ENCODE assay signal across 10 cellular contexts in the genomic region with DNA sequence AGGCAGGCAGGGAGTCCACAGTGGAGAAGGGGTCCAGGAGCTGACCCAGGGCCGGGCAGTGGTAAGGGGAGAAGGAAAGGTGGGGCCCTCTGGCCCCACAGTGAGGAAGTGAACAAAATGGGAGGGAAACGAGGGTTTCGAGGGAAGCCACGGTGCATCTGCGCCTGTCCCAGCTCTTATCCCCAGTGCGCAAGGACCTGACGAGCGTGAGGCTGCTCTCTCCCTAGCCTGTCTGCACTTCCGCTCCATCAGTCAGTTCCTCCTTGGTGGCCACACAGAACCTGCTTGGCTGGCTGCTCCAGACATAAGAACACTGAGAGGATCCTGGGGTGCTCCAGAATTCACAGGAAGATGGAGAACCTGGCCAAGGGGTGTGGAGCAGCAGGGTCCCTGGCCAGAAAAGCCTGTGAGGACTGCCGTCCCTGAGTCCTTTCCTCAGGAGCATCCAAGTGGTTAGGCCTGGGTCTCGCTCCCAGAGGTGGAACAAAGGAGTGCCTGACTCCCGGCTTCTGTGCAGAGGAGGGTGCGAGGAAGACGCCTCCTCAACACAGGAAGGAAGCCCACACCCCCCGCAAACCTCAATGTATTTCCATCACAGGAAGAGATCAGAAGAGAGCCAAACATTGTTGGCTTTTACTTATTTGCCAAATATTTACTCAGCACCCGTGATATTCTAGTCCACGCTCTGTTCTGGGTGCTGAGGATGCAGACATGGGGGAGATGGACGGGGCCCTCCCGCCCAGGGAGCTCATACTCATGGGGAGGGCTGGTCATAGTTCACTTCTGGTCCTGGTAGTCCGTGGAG. TPM values are rescaled to one million over a fixed set of nuclear protein-coding genes. Genes with fewer than 3 reads are reported as not detected.
DNase-seq lines count a peak whose midpoint lies in the region; ATAC-seq and TF ChIP-seq lines count a peak whose summit lies in the region.
"Had no signal": no experiment of that assay in that cellular context is flagged by ENCODE, and none has a peak within 500 bp of the region (broad histone marks: within the 10 kb centered on the region; RNA-seq: fewer than 3 reads in every experiment).

No MANE protein-coding gene starts in this region.

- peak overlapping the region in 8 of 11 experiments; percentile 62 to 89 (median 82); a peak in 17 of 22 replicates for H3K27ac ChIP-seq in BLaER1 treated with 17β-estradiol and CSF1 and Interleukin-3, amounts not matched to agents 10 nM and 100 nM
- no peak overlapping the region for H3K27ac ChIP-seq in neuronal stem cell (replicated peaks; ENCODE audit: low read length)
- no peak overlapping the region for H3K27ac ChIP-seq in aorta (ENCODE audit: low read depth in 1 of 2, low read length in 2 of 2)

- peak overlapping the region; percentile 25 for H3K14ac ChIP-seq in neuronal stem cell (ENCODE audit: low read length)

- peak overlapping the region; percentile 68 for H2BK15ac ChIP-seq in neuronal stem cell (ENCODE audit: low read length)

- DNase-seq in SKM-1 treated with dmso at 0.1 percent for 144 hours (lab: John Stamatoyannopoulos, UW; ENCODE audit: unreplicated experiment): peak; percentile 91
- DNase-seq in activated naive CD4-positive, alpha-beta T cell treated with Interleukin-2 at 50 U/mL for 16 hours: peak; percentile 37
- DNase-seq in neuronal stem cell (ENCODE audit: low spot score): no peak
- no peak for DNase-seq in mesenteric fat pad (ENCODE audit: low spot score)
- DNase-seq in omental fat pad (ENCODE audit: low spot score): no peak
- no peak for DNase-seq in aorta
- DNase-seq: Calu3, dermis blood vessel endothelial cell had no signal

- WGBS in neuronal stem cell (ENCODE audit: extremely low coverage in 2 of 2, insufficient read length in 2 of 2, insufficient replicate concordance in 1 of 2), 2 donors: no CpG with 5 or more reads among the region's 20 CpGs
- 85 to 88% methylated on average over 20 of the region's 20 CpGs for WGBS in aorta, 2 donors

- peak overlapping the region; percentile 67 to 99 (median 94) for H3K4me2 ChIP-seq in BLaER1 treated with 17β-estradiol and CSF1 and Interleukin-3, amounts not matched to agents 10 nM and 100 nM
- H3K4me2 ChIP-seq in neuronal stem cell (ENCODE audit: insufficient read depth, low read length, poor library complexity, severe bottlenecking): no peak overlapping the region

- H4K8ac ChIP-seq in neuronal stem cell (ENCODE audit: low read depth, low read length): no peak overlapping the region

- intact Hi-C loops in aorta (cut with DNase I): no loop called here

- H3K36me3 ChIP-seq in BLaER1 treated with 17β-estradiol and CSF1 and Interleukin-3, amounts not matched to agents 10 nM and 100 nM: peaks cover 0 to 21% (median 12%) of the 10 kb centered on the region in 11 experiments; a peak in 14 of 22 replicates
- H3K36me3 ChIP-seq in neuronal stem cell (replicated peaks in 1 of 2; ENCODE audit: control insufficient read depth in 2 of 2, insufficient read depth in 2 of 2, low read length in 2 of 2) (no peaks in the 10 kb centered on the region), aorta (ENCODE audit: control insufficient read depth in 1 of 2, insufficient read depth in 2 of 2, low read length in 1 of 2) (no peaks in the 10 kb centered on the region)

- peaks cover 28 to 53% (median 42%) of the 10 kb centered on the region in 10 experiments for H3K4me1 ChIP-seq in BLaER1 treated with 17β-estradiol and CSF1 and Interleukin-3, amounts not matched to agents 10 nM and 100 nM
- peaks cover 3 to 8% of the 10 kb centered on the region in 2 donors for H3K4me1 ChIP-seq in neuronal stem cell (ENCODE audit: control insufficient read depth in 2 of 2, insufficient read depth in 1 of 2, low read depth in 1 of 2, low read length in 2 of 2)
- no peaks in the 10 kb centered on the region for H3K4me1 ChIP-seq in aorta (ENCODE audit: control insufficient read depth in 1 of 2, insufficient read depth in 2 of 2, low read length in 2 of 2)

- TF ChIP-seq CTCF in omental fat pad (IDR thresholded peaks at IDR 0.05): no peak

- peaks cover 25 to 36% (median 29%) of the 10 kb centered on the region in 11 experiments for H3K9me3 ChIP-seq in BLaER1 treated with 17β-estradiol and CSF1 and Interleukin-3, amounts not matched to agents 10 nM and 100 nM (replicated peaks in 1 of 11)
- H3K9me3 ChIP-seq in neuronal stem cell (replicated peaks in 1 of 2; ENCODE audit: control insufficient read depth in 2 of 2, insufficient read depth in 1 of 2, low read depth in 1 of 2, low read length in 2 of 2) (peaks cover 5 to 14% of the 10 kb centered on the region in 2 donors), aorta (ENCODE audit: control insufficient read depth, low read length) (peaks cover 1% of the 10 kb centered on the region)

- no peaks in the 10 kb centered on the region for H3K79me1 ChIP-seq in neuronal stem cell (ENCODE audit: low read depth, low read length)

- no peaks in the 10 kb centered on the region; a peak in 1 of 22 replicates for H4K20me1 ChIP-seq in BLaER1 treated with 17β-estradiol and CSF1 and Interleukin-3, amounts not matched to agents 10 nM and 100 nM

- peak overlapping the region in 9 of 10 experiments; percentile 20 to 63 (median 55); a peak in 17 of 20 replicates for H3K4me3 ChIP-seq in BLaER1 treated with 17β-estradiol and CSF1 and Interleukin-3, amounts not matched to agents 10 nM and 100 nM
- H3K4me3 ChIP-seq in neuronal stem cell (ENCODE audit: low read length in 2 of 2) (no peak overlapping the region), aorta (ENCODE audit: low read length in 2 of 2) (no peak overlapping the region)

- peak overlapping the region; percentile 13 for H2AK5ac ChIP-seq in neuronal stem cell (ENCODE audit: low read depth, low read length)

- H3K27me3 ChIP-seq in BLaER1 treated with 17β-estradiol and CSF1 and Interleukin-3, amounts not matched to agents 10 nM and 100 nM: peaks cover 0 to 18% (median 0%) of the 10 kb centered on the region in 11 experiments; a peak in 2 of 22 replicates
- peaks cover 0 to 4% (median 0%) of the 10 kb centered on the region in 3 experiments for H3K27me3 ChIP-seq in neuronal stem cell (ENCODE audit: control insufficient read depth in 3 of 3, insufficient read depth in 3 of 3, low read depth in 1 of 3, low read length in 3 of 3)
- H3K27me3 ChIP-seq in aorta (ENCODE audit: control insufficient read depth in 1 of 2, insufficient read depth in 2 of 2, low read length in 1 of 2): no peaks in the 10 kb centered on the region

- ATAC-seq in GM18870 (IDR thresholded peaks at IDR 0.05; ENCODE audit: unreplicated experiment): no peak
- no peak for ATAC-seq in omental fat pad (ENCODE audit: low FRiP score)
- no peak for ATAC-seq in aorta (ENCODE audit: low FRiP score)

- H4K91ac ChIP-seq in neuronal stem cell (ENCODE audit: low read depth, low read length, poor library complexity): no peak overlapping the region

- H3K9ac ChIP-seq in BLaER1 treated with 17β-estradiol and CSF1 and Interleukin-3, amounts not matched to agents 10 nM and 100 nM: peak overlapping the region in 9 of 11 experiments; percentile 36 to 79 (median 73); a peak in 18 of 22 replicates
- H3K9ac ChIP-seq in neuronal stem cell (ENCODE audit: low read depth, low read length, poor library complexity): peak overlapping the region; percentile 24

- H2AFZ ChIP-seq in neuronal stem cell (ENCODE audit: low read length): peak overlapping the region; percentile 86

- H2BK12ac ChIP-seq in neuronal stem cell (ENCODE audit: low read length): no peak overlapping the region

- peak overlapping the region; percentile 13 for H2BK120ac ChIP-seq in neuronal stem cell (ENCODE audit: low read depth, low read length)

- H2BK5ac ChIP-seq in neuronal stem cell (ENCODE audit: low read length): no peak overlapping the region

- H3K18ac ChIP-seq in neuronal stem cell (ENCODE audit: low read length): peak overlapping the region; percentile 20

- peak overlapping the region; percentile 25 for H3K23ac ChIP-seq in neuronal stem cell (ENCODE audit: low read depth, low read length, poor library complexity)

- H3K4ac ChIP-seq in neuronal stem cell (ENCODE audit: low read length): no peak overlapping the region

RNA-seq across cellular contexts. Expression of a gene that starts 43.7 kb away (rescaled TPM):
- polyA plus RNA-seq in neuronal stem cell (2013, experiment 1 of 2): 40.1 TPM
- polyA plus RNA-seq in neuronal stem cell (2013, experiment 2 of 2): 39.2 TPM
- total RNA-seq in mesenteric fat pad: 25.9 TPM
- 10 to 100 TPM; 19.7 to 40.4 (median 26.9) TPM for total RNA-seq in omental fat pad
- 10 to 100 TPM; 49.6 to 55.6 TPM for total RNA-seq in aorta
- polyA plus RNA-seq in aorta: 10 to 100 TPM in 1 of 2 donors, 1 to 10 TPM in 1; 6.1 to 38.8 TPM

RNA-seq across cellular contexts. Expression of a gene that starts 55.8 kb away (rescaled TPM):
- 10.5 TPM for polyA plus RNA-seq in neuronal stem cell (2013, experiment 1 of 2)
- polyA plus RNA-seq in neuronal stem cell (2013, experiment 2 of 2): 9.7 TPM
- total RNA-seq in mesenteric fat pad (10.4 TPM), omental fat pad (10 to 100 TPM in 2 of 4 donors, 1 to 10 TPM in 2; 6.6 to 15.3 (median 10.3) TPM), aorta (10 to 100 TPM in 1 of 2 donors, 1 to 10 TPM in 1; 10.0 to 12.7 TPM)
- polyA plus RNA-seq in aorta: 10 to 100 TPM; 14.0 to 20.5 TPM

Comparison
In these comparisons a context has a peak if more than half of its experiments do, and no peak if none do; other contexts are left out.
1. H3K27ac ChIP-seq: peak in BLaER1 treated with 17β-estradiol and CSF1 and Interleukin-3, amounts not matched to agents 10 nM and 100 nM (8 of 11); none in neuronal stem cell (single experiment) and aorta (0 of 2).
2. H3K4me3 ChIP-seq: peak in BLaER1 treated with 17β-estradiol and CSF1 and Interleukin-3, amounts not matched to agents 10 nM and 100 nM (9 of 10); none in neuronal stem cell (0 of 2) and aorta (0 of 2).
3. DNase-seq: peak in SKM-1 treated with dmso at 0.1 percent for 144 hours (single experiment) and activated naive CD4-positive, alpha-beta T cell treated with Interleukin-2 at 50 U/mL for 16 hours (single experiment); none in neuronal stem cell (single experiment), mesenteric fat pad (single experiment), omental fat pad (single experiment) and aorta (0 of 2).